8 cellular contexts compared by ENCODE assay signal in the genomic region with DNA sequence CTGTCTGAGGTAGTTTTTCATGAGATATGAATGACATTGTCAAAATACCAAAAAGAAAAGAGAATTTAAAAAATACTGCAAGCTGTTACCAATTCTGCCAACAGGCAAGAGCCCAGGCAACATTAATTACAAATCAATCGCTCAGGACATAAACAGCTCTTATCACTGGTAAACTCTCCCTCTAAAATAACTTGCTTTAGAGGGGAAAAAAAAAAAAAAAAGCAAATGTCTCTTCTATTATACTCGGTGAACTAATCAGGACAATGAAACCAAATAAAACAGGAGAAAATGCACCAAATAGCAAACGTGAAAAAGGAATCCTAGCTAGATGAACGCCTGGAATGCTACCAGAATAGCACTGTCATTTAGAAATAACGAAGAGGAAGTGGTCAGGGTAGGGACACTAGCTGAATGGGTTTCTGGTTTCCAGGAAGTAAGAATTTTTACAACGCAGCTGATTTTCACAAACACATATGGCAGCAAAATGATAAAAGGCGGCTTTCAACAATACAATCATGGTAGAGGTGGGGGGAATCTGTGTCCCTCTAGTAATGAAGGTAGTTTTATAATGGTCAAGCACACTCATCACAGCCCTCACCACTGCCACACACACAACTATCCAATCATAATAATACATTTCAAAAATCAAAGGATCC.
DNase-seq lines count a peak whose midpoint lies in the region; ATAC-seq and TF ChIP-seq lines count a peak whose summit lies in the region.

No MANE protein-coding gene starts in this region.

- peak; percentile 55 for ATAC-seq in GM21576 (IDR thresholded peaks at IDR 0.05; ENCODE audit: unreplicated experiment)

- no peaks in the 10 kb centered on the region for H3K27me3 ChIP-seq in CD4-positive, alpha-beta memory T cell (ENCODE audit: insufficient read depth, low read length)
- no peaks in the 10 kb centered on the region for H3K27me3 ChIP-seq in left ventricle myocardium inferior (ENCODE audit: low read depth)

- peak overlapping the region in 2 of 7 donors; percentile 43 to 67 for H3K27ac Mint-ChIP-seq in CD4-positive, alpha-beta memory T cell

- H3K4me1 ChIP-seq in CD4-positive, alpha-beta memory T cell (ENCODE audit: insufficient read depth, low read length), result peaks cover 13% of the 10 kb centered on the region
- peaks cover 17% of the 10 kb centered on the region for H3K4me1 ChIP-seq in left ventricle myocardium inferior

- DNase-seq in CD4-positive, alpha-beta memory T cell, result no peak
- DNase-seq in RPMI7951 (ENCODE audit: low read depth) (peak; percentile 63), left ventricle myocardium inferior (no peak), epidermal melanocyte (ENCODE audit: insufficient read length, low spot score) (no peak), UCSD-AML1 (lab: John Stamatoyannopoulos, UW; ENCODE audit: unreplicated experiment) (no peak), cerebellum (ENCODE audit: low spot score) (no peak)
- DNase-seq in activated CD4-positive, alpha-beta T cell treated with anti-CD3 and anti-CD28 coated beads, Interleukin-2, amount 50 U/mL, for 48 hours, result no peak

- no peak for TF ChIP-seq CTCF in left ventricle myocardium inferior (IDR thresholded peaks at IDR 0.05; ENCODE audit: borderline replicate concordance)

- H3K4me1 Mint-ChIP-seq in CD4-positive, alpha-beta memory T cell, result peaks cover 16 to 23% (median 18%) of the 10 kb centered on the region in 4 donors

- H3K4me3 ChIP-seq in CD4-positive, alpha-beta memory T cell (ENCODE audit: low read length in 2 of 2), result no peak overlapping the region
- peak overlapping the region; percentile 42 for H3K4me3 ChIP-seq in left ventricle myocardium inferior

- H3K27me3 Mint-ChIP-seq in CD4-positive, alpha-beta memory T cell, result no peaks in the 10 kb centered on the region

- intact Hi-C loops in CD4-positive, alpha-beta memory T cell (cut with micrococcal nuclease), result no loop called here
- intact Hi-C loops in left ventricle myocardium inferior (cut with micrococcal nuclease), result no loop called here

- POLR2A ChIA-PET in CD4-positive, alpha-beta memory T cell (lab: Charles Lee; ENCODE audit: partially characterized antibody), result interaction anchor here (0.6 kb wide), 1 partner anchor 192 kb away, joined by 4 read pairs; no protein-coding TSS in a partner anchor

- no peak overlapping the region for H3K27ac ChIP-seq in CD4-positive, alpha-beta memory T cell (ENCODE audit: low read depth, low read length)
- H3K27ac ChIP-seq in left ventricle myocardium inferior (replicated peaks), result peak overlapping the region; percentile 36

- CTCF ChIA-PET in CD4-positive, alpha-beta memory T cell (lab: Charles Lee; ENCODE audit: partially characterized antibody), result interaction anchor here (1.3 kb wide), 1 partner anchor 9 kb away, joined by 4 read pairs; no protein-coding TSS in a partner anchor

- H3K4me3 Mint-ChIP-seq in CD4-positive, alpha-beta memory T cell, result peak overlapping the region in 7 of 8 donors; percentile 26 to 82 (median 53)

- no peaks in the 10 kb centered on the region for H3K36me3 ChIP-seq in CD4-positive, alpha-beta memory T cell (ENCODE audit: insufficient read depth, low read length)
- H3K36me3 ChIP-seq in left ventricle myocardium inferior, result peaks cover 8% of the 10 kb centered on the region

- H3K9me3 Mint-ChIP-seq in CD4-positive, alpha-beta memory T cell, result peaks cover 0 to 21% (median 11%) of the 10 kb centered on the region in 8 donors

- no peaks in the 10 kb centered on the region for H3K9me3 ChIP-seq in CD4-positive, alpha-beta memory T cell (ENCODE audit: control insufficient read depth in 1 of 2, low read length in 2 of 2)
- H3K9me3 ChIP-seq in left ventricle myocardium inferior (replicated peaks), result peaks cover 8% of the 10 kb centered on the region

- peaks cover 15 to 29% of the 10 kb centered on the region in 2 donors for H3K36me3 Mint-ChIP-seq in CD4-positive, alpha-beta memory T cell
